In the genomic region with DNA sequence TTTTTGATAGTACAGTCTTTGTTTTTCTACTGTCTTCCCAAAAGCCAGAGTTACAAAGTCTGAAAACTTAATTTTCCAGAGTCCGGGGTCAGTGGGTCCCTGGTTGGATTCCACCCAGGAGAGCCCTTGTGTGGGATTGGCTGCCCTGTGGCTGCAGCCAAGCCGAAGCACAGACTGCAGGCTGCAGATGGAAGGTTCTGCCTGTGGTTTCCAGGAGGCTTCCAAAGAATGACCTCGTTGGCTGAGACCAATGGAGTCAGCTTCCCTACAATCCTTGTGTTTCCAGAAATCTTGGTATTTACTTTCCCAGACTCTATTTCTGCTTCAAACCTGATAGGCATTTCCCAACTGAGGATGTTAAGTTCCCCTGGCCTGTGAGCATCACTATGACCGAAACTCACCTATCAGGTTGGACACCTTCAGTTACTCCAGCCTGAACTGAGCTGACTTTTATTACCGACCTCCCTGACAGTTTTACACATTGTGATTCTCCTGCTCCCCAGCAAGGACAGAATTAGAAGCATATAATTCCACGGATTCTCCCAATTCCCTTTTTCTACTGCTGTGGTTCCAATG, we compare ENCODE assay signal across 1 cellular context.
TF ChIP-seq lines count a peak whose summit lies in the region.

No MANE protein-coding gene starts in this region.

TF ChIP-seq in IMR-90, 13 proteins besides CTCF, POLR2A, EP300 and RAD21 (continued from another document):
- TF ChIP-seq, protein P1, sequence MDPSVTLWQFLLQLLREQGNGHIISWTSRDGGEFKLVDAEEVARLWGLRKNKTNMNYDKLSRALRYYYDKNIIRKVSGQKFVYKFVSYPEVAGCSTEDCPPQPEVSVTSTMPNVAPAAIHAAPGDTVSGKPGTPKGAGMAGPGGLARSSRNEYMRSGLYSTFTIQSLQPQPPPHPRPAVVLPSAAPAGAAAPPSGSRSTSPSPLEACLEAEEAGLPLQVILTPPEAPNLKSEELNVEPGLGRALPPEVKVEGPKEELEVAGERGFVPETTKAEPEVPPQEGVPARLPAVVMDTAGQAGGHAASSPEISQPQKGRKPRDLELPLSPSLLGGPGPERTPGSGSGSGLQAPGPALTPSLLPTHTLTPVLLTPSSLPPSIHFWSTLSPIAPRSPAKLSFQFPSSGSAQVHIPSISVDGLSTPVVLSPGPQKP (IDR thresholded peaks at IDR 0.05; ENCODE audit: borderline replicate concordance, low read depth, low read length), result no peak
- TF ChIP-seq, protein P2, sequence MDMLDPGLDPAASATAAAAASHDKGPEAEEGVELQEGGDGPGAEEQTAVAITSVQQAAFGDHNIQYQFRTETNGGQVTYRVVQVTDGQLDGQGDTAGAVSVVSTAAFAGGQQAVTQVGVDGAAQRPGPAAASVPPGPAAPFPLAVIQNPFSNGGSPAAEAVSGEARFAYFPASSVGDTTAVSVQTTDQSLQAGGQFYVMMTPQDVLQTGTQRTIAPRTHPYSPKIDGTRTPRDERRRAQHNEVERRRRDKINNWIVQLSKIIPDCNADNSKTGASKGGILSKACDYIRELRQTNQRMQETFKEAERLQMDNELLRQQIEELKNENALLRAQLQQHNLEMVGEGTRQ (IDR thresholded peaks at IDR 0.05; ENCODE audit: low read depth, low read length), result no peak
- TF ChIP-seq SMC3 (IDR thresholded peaks at IDR 0.05; ENCODE audit: low read depth, low read length), result no peak
